ENCODE assay signal across 11 cellular contexts in genomic region chr12:66304296-66304915, GRCh38. TPM values are rescaled to one million over a fixed set of nuclear protein-coding genes. Genes with fewer than 3 reads are reported as not detected.
A peak's percentile ranks its signal among the peaks of the same experiment; 100 is the strongest.
DNase-seq lines count a peak whose midpoint lies in the region; FAIRE-seq and TF ChIP-seq lines count a peak whose summit lies in the region.
"Had no signal": no experiment of that assay in that cellular context is flagged by ENCODE, and none has a peak within 500 bp of the region (broad histone marks: within the 10 kb centered on the region; RNA-seq: fewer than 3 reads in every experiment).

No MANE protein-coding gene starts in this region.

- H4K20me1 ChIP-seq in H1 (replicated peaks in 1 of 2; ENCODE audit: control insufficient read depth in 1 of 2, insufficient read depth in 2 of 2, low read length in 2 of 2), result no peaks in the 10 kb centered on the region

- CTCF ChIA-PET in activated naive CD4-positive, alpha-beta T cell treated with anti-CD3 and anti-CD28 coated beads, Interleukin-2, amount 10 ng/mL, durations not matched to agents 7 days and 5 days (lab: Charles Lee), result interaction anchor here (2.5 to 3.7 kb wide), 2 partner anchors 25 to 35 kb away, joined by 10 to 17 read pairs; no protein-coding TSS in a partner anchor
- CTCF ChIA-PET in H1 (lab: Charles Lee; ENCODE audit: partially characterized antibody), result interaction anchor here (0.7 to 1.2 kb wide), 2 partner anchors 21 to 25 kb away, joined by 3 read pairs; no protein-coding TSS in a partner anchor

- peak overlapping the region in 1 of 2 experiments; percentile 69; a peak in 1 of 4 replicates for H3K4me2 ChIP-seq in H1 (ENCODE audit: insufficient read depth in 1 of 2, low read depth in 2 of 2, low read length in 2 of 2)

- H2BK120ac ChIP-seq in H1 (replicated peaks; ENCODE audit: low read depth, low read length), result no peak overlapping the region

- no peaks in the 10 kb centered on the region for H3K9me3 Mint-ChIP-seq in activated naive CD4-positive, alpha-beta T cell treated with anti-CD3 and anti-CD28 coated beads, Interleukin-2, amount 10 ng/mL, durations not matched to agents 7 days and 5 days
- H3K9me3 Mint-ChIP-seq in type B pancreatic cell, result no peaks in the 10 kb centered on the region

- no peak overlapping the region for H2BK15ac ChIP-seq in H1 (ENCODE audit: low read length)

- no peak for DNase-seq in activated naive CD4-positive, alpha-beta T cell treated with anti-CD3 and anti-CD28 coated beads, Interleukin-2, amount 10 ng/mL, durations not matched to agents 7 days and 5 days
- no peak for DNase-seq in activated naive CD4-positive, alpha-beta T cell (lab: John Stamatoyannopoulos, UW)
- DNase-seq in RPMI8226, result peak; percentile 12
- DNase-seq in H1 (ENCODE audit: low read depth in 1 of 2, low spot score in 2 of 2), result no peak
- DNase-seq in type B pancreatic cell (ENCODE audit: extremely low spot score, unreplicated experiment), result no peak
- DNase-seq in D341Med (ENCODE audit: low spot score), result no peak
- DNase-seq in NCI-H510A (lab: John Stamatoyannopoulos, UW), result no peak
- DNase-seq in stimulated activated CD8-positive, alpha-beta memory T cell treated with anti-CD3 and anti-CD28 coated beads, Interleukin-4, amount 100 ng/mL, for 48 hours, result no peak
- DNase-seq: amygdala, NCI-H2171 had no signal

- no peak overlapping the region for H3K56ac ChIP-seq in H1 (replicated peaks; ENCODE audit: insufficient read length, low read depth, low read length)

- peaks cover 49% of the 10 kb centered on the region for H3K4me1 Mint-ChIP-seq in activated naive CD4-positive, alpha-beta T cell treated with anti-CD3 and anti-CD28 coated beads, Interleukin-2, amount 10 ng/mL, durations not matched to agents 7 days and 5 days
- H3K4me1 Mint-ChIP-seq in type B pancreatic cell (ENCODE audit: unreplicated experiment), result peaks cover 12% of the 10 kb centered on the region

- no peak for FAIRE-seq in H1 (lab: Jason Lieb, UNC)

- no peak overlapping the region for H3K14ac ChIP-seq in H1 (ENCODE audit: insufficient read length)

- peak overlapping the region; percentile 98 for H3K4me3 Mint-ChIP-seq in activated naive CD4-positive, alpha-beta T cell treated with anti-CD3 and anti-CD28 coated beads, Interleukin-2, amount 10 ng/mL, durations not matched to agents 7 days and 5 days
- peak overlapping the region; percentile 16 for H3K4me3 Mint-ChIP-seq in type B pancreatic cell

- no peak overlapping the region for H2AFZ ChIP-seq in H1 (ENCODE audit: low read length)

- 82% methylated on average over 6 of the region's 6 CpGs; no CpG with 5 or more reads in 1 of the 2 experiments for WGBS in H1 (ENCODE audit: extremely low coverage in 1 of 2, insufficient coverage in 1 of 2, insufficient read length in 1 of 2, insufficient replicate concordance in 2 of 2, low coverage in 1 of 2, low lambda C conversion rate in 2 of 2, missing lambda C conversion rate in 1 of 2), 2 experiments

- TF ChIP-seq RAD21 in H1 (IDR thresholded peaks at IDR 0.05 in 1 of 2, conservative IDR thresholded peaks at IDR 0.05 in 1 of 2; ENCODE audit: low read depth in 2 of 2, low read length in 2 of 2), result no peak

- H3K9ac ChIP-seq in H1 (replicated peaks in 1 of 4; ENCODE audit: extremely low read depth in 1 of 4, low read depth in 3 of 4, low read length in 3 of 4), result no peak overlapping the region

- H4K8ac ChIP-seq in H1 (ENCODE audit: extremely low read depth, insufficient read depth, low read length), result no peak overlapping the region

- H2BK12ac ChIP-seq in H1 (ENCODE audit: low read depth, low read length), result no peak overlapping the region

- H3K4me3 ChIP-seq in H1 (ENCODE audit: extremely low read depth in 1 of 4, insufficient read depth in 2 of 4, low read depth in 3 of 4, low read length in 4 of 4), result no peak overlapping the region
- H3K4me3 ChIP-seq: thoracic aorta had no signal

- no peak overlapping the region for H3K18ac ChIP-seq in H1 (ENCODE audit: extremely low read depth, low read length)

- peaks cover 46% of the 10 kb centered on the region for H3K36me3 Mint-ChIP-seq in activated naive CD4-positive, alpha-beta T cell treated with anti-CD3 and anti-CD28 coated beads, Interleukin-2, amount 10 ng/mL, durations not matched to agents 7 days and 5 days
- H3K36me3 Mint-ChIP-seq in type B pancreatic cell, result no peaks in the 10 kb centered on the region

- peaks cover 0 to 9% (median 0%) of the 10 kb centered on the region in 4 experiments; a peak in 3 of 7 replicates for H3K4me1 ChIP-seq in H1 (replicated peaks in 1 of 4; ENCODE audit: control insufficient read depth in 3 of 4, insufficient read depth in 4 of 4, low read length in 3 of 4)

- no peak overlapping the region for H2AK5ac ChIP-seq in H1 (ENCODE audit: low read depth, low read length)

- peaks cover 16% of the 10 kb centered on the region for H3K27me3 Mint-ChIP-seq in activated naive CD4-positive, alpha-beta T cell treated with anti-CD3 and anti-CD28 coated beads, Interleukin-2, amount 10 ng/mL, durations not matched to agents 7 days and 5 days
- peaks cover 24% of the 10 kb centered on the region for H3K27me3 Mint-ChIP-seq in type B pancreatic cell

- H2BK5ac ChIP-seq in H1 (ENCODE audit: low read depth, low read length), result 0 out of 2 replicates have a peak overlapping the region, but pooled peaks have one; percentile 22

- H3K23ac ChIP-seq in H1 (ENCODE audit: insufficient read length), result no peak overlapping the region

- no peak overlapping the region for H4K91ac ChIP-seq in H1 (replicated peaks; ENCODE audit: insufficient read length, low read length)

- no peak overlapping the region for H3K4ac ChIP-seq in H1 (replicated peaks; ENCODE audit: insufficient read length, low read depth, low read length)

- no peak for TF ChIP-seq CTCF in H1 (IDR thresholded peaks at IDR 0.05; ENCODE audit: control extremely low read depth in 1 of 3, insufficient read depth in 1 of 3, low read depth in 1 of 3, low read length in 3 of 3)
- TF ChIP-seq CTCF in type B pancreatic cell (conservative IDR thresholded peaks at IDR 0.05), result no peak

- H3K27ac Mint-ChIP-seq in activated naive CD4-positive, alpha-beta T cell treated with anti-CD3 and anti-CD28 coated beads, Interleukin-2, amount 10 ng/mL, durations not matched to agents 7 days and 5 days, result peak overlapping the region; percentile 98
- H3K27ac Mint-ChIP-seq in type B pancreatic cell, result no peak overlapping the region

- H3K79me2 ChIP-seq in H1 (ENCODE audit: control insufficient read depth in 1 of 2, insufficient read depth in 2 of 2, low read length in 2 of 2), result peaks cover 0 to 3% of the 10 kb centered on the region in 2 experiments; a peak in 1 of 4 replicates

- POLR2A ChIA-PET in H1 (lab: Charles Lee; ENCODE audit: partially characterized antibody), result no interaction called here

- H3K27me3 ChIP-seq in H1 (replicated peaks in 1 of 4; ENCODE audit: control insufficient read depth in 3 of 4, extremely low read depth in 1 of 4, insufficient read depth in 3 of 4, low read length in 3 of 4), result no peaks in the 10 kb centered on the region

- TF ChIP-seq EP300 in H1 (IDR thresholded peaks at IDR 0.05; ENCODE audit: borderline replicate concordance in 1 of 2, low read depth in 2 of 2, low read length in 2 of 2), result no peak

- no peak overlapping the region for H3K27ac ChIP-seq in H1 (ENCODE audit: low read depth, low read length)
- H3K27ac ChIP-seq: thoracic aorta had no signal

- peaks cover 1% of the 10 kb centered on the region; the same call in 1 of the 2 replicates for H3K23me2 ChIP-seq in H1 (ENCODE audit: low read depth, low read length)

- no peak overlapping the region for H2BK20ac ChIP-seq in H1 (ENCODE audit: low read length)

- no peak for TF ChIP-seq POLR2A in H1 (IDR thresholded peaks at IDR 0.05; ENCODE audit: control extremely low read depth in 1 of 2, low read depth in 2 of 2, low read length in 2 of 2)

- H4K5ac ChIP-seq in H1 (ENCODE audit: insufficient read length, low read depth, low read length), result no peak overlapping the region

- H3K9me3 ChIP-seq in H1 (ENCODE audit: insufficient read depth in 2 of 2, low read depth in 1 of 2, low read length in 1 of 2), result no peaks in the 10 kb centered on the region
- H3K9me3 ChIP-seq: thoracic aorta had no signal

- H3K36me3 ChIP-seq in H1 (ENCODE audit: control insufficient read depth in 2 of 4, insufficient read depth in 4 of 4, low read length in 3 of 4), result peaks cover 0 to 17% (median 4%) of the 10 kb centered on the region in 4 experiments; a peak in 3 of 8 replicates
- H3K36me3 ChIP-seq: thoracic aorta had no signal

- H3K79me1 ChIP-seq in H1 (ENCODE audit: low read depth, low read length), result no peaks in the 10 kb centered on the region

TF ChIP-seq in H1, 55 proteins besides CTCF, POLR2A, EP300 and RAD21 (continues in another document):
- TF ChIP-seq BACH1 (IDR thresholded peaks at IDR 0.05; ENCODE audit: low read length), result no peak
- TF ChIP-seq TCF12 (IDR thresholded peaks at IDR 0.05; ENCODE audit: low read depth, low read length), result no peak
- no peak for TF ChIP-seq JUND (IDR thresholded peaks at IDR 0.05; ENCODE audit: low read length)
- TF ChIP-seq E2F6 (IDR thresholded peaks at IDR 0.05), result no peak
- TF ChIP-seq ATF2 (IDR thresholded peaks at IDR 0.05; ENCODE audit: low read length), result no peak

RNA-seq across cellular contexts. Expression of gene HELB, which starts 2.1 kb away (rescaled TPM):
- total RNA-seq in H1 (2021; fragmentation: NEBNext Ultra II Directional; extraction: Animal tissue kit (Norgen Biotek cat#: 25700)), result 6.5 and 7.6 TPM in 2 replicates
- polyA plus RNA-seq in H1 (2011; rRNA removed), result 1.4 and 1.8 TPM in 2 replicates
- polyA plus RNA-seq in H1 (2011; cell fraction: cytosol; rRNA removed), result 1.8 TPM
- 2.0 TPM for polyA plus RNA-seq in H1 (2011; cell fraction: nucleus; rRNA removed)
- 1.1 to 2.3 TPM (median 1.5 TPM) in 4 replicates for polyA plus RNA-seq in H1 (2012, experiment 1 of 2)
- polyA plus RNA-seq in H1 (2012, experiment 2 of 2), result 0.08 TPM
- 2.3 TPM for polyA plus RNA-seq in H1 (2013, experiment 1 of 2)
- polyA plus RNA-seq in H1 (2013, experiment 2 of 2), result 2.2 TPM
- polyA minus RNA-seq in H1 (2011; rRNA and poly(A)+ RNA removed), result 6.8 and 8.2 TPM in 2 replicates
- polyA minus RNA-seq in H1 (2011; cell fraction: cytosol; rRNA and poly(A)+ RNA removed), result 3.5 TPM
- 17.4 TPM for polyA minus RNA-seq in H1 (2011; cell fraction: nucleus; rRNA and poly(A)+ RNA removed)
- total RNA-seq in type B pancreatic cell (ENCODE audit: low replicate concordance), result 3.8 and 5.5 TPM in 2 replicates
